6 cellular contexts compared by ENCODE assay signal in the genomic region with DNA sequence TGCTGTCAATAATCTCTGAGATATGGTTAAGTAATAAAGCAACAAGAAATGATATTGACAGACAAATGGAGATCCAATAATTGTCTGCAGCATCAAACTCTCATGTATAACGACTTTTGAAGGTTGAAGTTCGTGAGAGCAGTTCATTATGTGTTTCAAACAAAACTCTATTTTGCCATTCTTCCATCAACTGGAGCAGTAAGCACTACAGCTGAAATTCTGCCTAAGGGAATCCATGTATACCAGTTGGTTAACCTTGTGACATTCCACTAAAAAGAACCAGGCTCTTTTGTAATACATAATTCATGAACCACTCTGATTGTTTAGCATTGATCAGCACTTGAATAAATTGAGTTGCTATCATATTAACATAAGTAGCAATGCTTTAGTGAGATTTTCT.
DNase-seq lines count a peak whose midpoint lies in the region; FAIRE-seq and TF ChIP-seq lines count a peak whose summit lies in the region.
"Not testable (repeated sequence)": the region's sequence is repeated elsewhere in the genome, so short reads cannot be mapped to it uniquely, and the experiment has no call there.

No MANE protein-coding gene starts in this region.

- not testable (repeated sequence) for TF ChIP-seq POLR2A in GM12892 (IDR thresholded peaks at IDR 0.05; ENCODE audit: low read depth, low read length); H54 (IDR thresholded peaks at IDR 0.05; ENCODE audit: low read depth, low read length)

- not testable (repeated sequence) for DNase-seq in GM12892 (ENCODE audit: insufficient read length); H54 (ENCODE audit: insufficient read length, low spot score)
- DNase-seq in foreskin melanocyte (peak; percentile 61), renal cortical epithelial cell (ENCODE audit: low read depth) (peak; percentile 0)

- peak; percentile 9 for FAIRE-seq in A204.1 (lab: Jason Lieb, UNC)
- FAIRE-seq in GM12892 (lab: Jason Lieb, UNC) = peak; percentile 50
- FAIRE-seq in H54 (lab: Jason Lieb, UNC) = peak; percentile 84
- FAIRE-seq in colon (lab: Jason Lieb, UNC) = peak; percentile 10
